Comparison of ENCODE assay signal across 8 cellular contexts in the genomic region with DNA sequence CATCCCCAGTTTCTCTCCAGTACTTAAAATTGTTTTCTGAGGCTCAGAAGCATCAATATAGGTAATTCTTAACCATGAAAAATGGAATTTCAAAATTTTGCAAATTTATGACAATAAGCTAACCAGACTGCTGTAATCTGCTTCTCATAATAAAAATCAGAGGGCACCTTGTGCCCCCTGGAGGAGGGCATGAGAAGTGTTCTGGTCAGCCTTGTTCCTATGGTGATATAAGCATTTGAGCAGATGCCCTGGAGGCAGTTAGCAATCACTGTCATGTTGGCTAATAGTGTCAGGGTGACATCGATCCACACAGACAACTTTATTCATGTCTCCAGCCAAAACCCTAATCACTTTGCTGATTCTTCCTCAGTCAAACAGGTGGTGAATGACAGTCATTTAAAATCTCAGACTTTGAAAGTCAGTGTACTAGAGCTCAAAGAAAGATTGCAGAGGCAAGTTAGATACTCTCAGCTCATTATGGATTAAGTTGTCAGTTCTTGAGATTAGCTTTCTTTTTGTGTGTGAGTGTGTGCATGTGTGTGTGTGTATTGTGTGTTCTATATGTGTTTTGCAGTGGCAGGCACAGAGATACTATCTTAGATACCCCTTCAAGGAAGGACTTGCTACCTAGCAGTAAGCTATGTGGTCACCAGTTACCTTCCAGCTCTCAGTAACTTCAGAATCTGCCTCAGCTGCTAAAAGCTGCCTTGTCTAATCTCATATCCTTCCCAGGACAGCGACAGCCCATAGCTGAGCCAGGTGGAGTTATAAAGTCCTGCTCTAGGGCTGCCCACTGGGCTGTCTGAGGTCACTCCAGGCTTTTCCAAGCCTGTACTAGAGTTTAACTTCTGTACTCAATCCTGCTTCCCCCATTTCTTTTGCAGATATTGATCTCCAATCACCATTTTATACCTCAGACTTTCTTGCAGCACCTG.
DNase-seq lines count a peak whose midpoint lies in the region; ATAC-seq and TF ChIP-seq lines count a peak whose summit lies in the region.

No MANE protein-coding gene starts in this region.

- peaks cover 3% of the 10 kb centered on the region for H3K9me3 ChIP-seq in osteoblast (ENCODE audit: low read depth, low read length)

- H3K4me2 ChIP-seq in osteoblast (ENCODE audit: insufficient read depth, low read length) = no peak overlapping the region

- DNase-seq in AG10803 (ENCODE audit: low read depth) = peak; percentile 39
- peak; percentile 13 for DNase-seq in H7
- DNase-seq in NCI-H82 (lab: John Stamatoyannopoulos, UW) = peak; percentile 80
- DNase-seq in fibroblast of the aortic adventitia (ENCODE audit: low read depth) = peak; percentile 54
- DNase-seq in osteoblast (ENCODE audit: insufficient read length, low spot score, missing footprints) = no peak
- DNase-seq in lower leg skin (ENCODE audit: low spot score in 2 of 2) = no peak

- H3K4me3 ChIP-seq in AG10803 (ENCODE audit: low read length) (no peak overlapping the region), H7 (ENCODE audit: insufficient read depth, low read depth, low read length) (no peak overlapping the region), fibroblast of the aortic adventitia (ENCODE audit: low read depth, low read length) (no peak overlapping the region), osteoblast (ENCODE audit: insufficient read depth, low read length) (no peak overlapping the region), lower leg skin (ENCODE audit: low read depth, poor library complexity, severe bottlenecking) (no peak overlapping the region)

- 40 to 51% methylated on average over 2 of the region's 2 CpGs for WGBS in lower leg skin, 2 donors

- no peak for TF ChIP-seq POLR2A in lower leg skin (IDR thresholded peaks at IDR 0.05)

- H3K36me3 ChIP-seq in H7 (replicated peaks; ENCODE audit: control insufficient read depth, insufficient read depth, low read length) = no peaks in the 10 kb centered on the region
- H3K36me3 ChIP-seq in osteoblast (ENCODE audit: insufficient read depth, low read length) = no peaks in the 10 kb centered on the region

- ATAC-seq in HG03520 (IDR thresholded peaks at IDR 0.05; ENCODE audit: unreplicated experiment) (no peak), GM21360 (IDR thresholded peaks at IDR 0.05; ENCODE audit: unreplicated experiment) (no peak)

- no peak overlapping the region for H3K27ac ChIP-seq in osteoblast (ENCODE audit: low read depth, low read length)

- H4K20me1 ChIP-seq in osteoblast (ENCODE audit: insufficient read depth, low read length) = no peaks in the 10 kb centered on the region

- TF ChIP-seq CTCF in AG10803 (conservative IDR thresholded peaks at IDR 0.05; ENCODE audit: low read length) (peak; percentile 75), fibroblast of the aortic adventitia (IDR thresholded peaks at IDR 0.05; ENCODE audit: insufficient read depth, low read length) (peak; percentile 73), osteoblast (IDR thresholded peaks at IDR 0.05; ENCODE audit: extremely low read depth, low read depth, low read length) (no peak), lower leg skin (IDR thresholded peaks at IDR 0.05) (no peak)

- H3K27me3 ChIP-seq in H7 (ENCODE audit: control insufficient read depth, insufficient read depth, low read length) (no peaks in the 10 kb centered on the region), osteoblast (ENCODE audit: insufficient read depth, low read length) (no peaks in the 10 kb centered on the region)

- intact Hi-C loops in lower leg skin (cut with DNase I; ENCODE audit: low total_unique reads) = loop anchor here (10.0 kb wide), 1 partner anchor 315 kb away; no protein-coding TSS in a partner anchor

- no peaks in the 10 kb centered on the region for H3K4me1 ChIP-seq in osteoblast (ENCODE audit: insufficient read depth, low read length)

- no peak overlapping the region for H2AFZ ChIP-seq in osteoblast (ENCODE audit: low read length)

- H3K79me2 ChIP-seq in osteoblast (ENCODE audit: insufficient read depth, low read length) = no peaks in the 10 kb centered on the region

Comparison
In these comparisons a context has a peak if more than half of its experiments do, and no peak if none do; other contexts are left out.
1. DNase-seq: peak in AG10803 (single experiment), H7 (single experiment), NCI-H82 (single experiment) and fibroblast of the aortic adventitia (single experiment); none in osteoblast (single experiment) and lower leg skin (0 of 2).
2. CTCF ChIP-seq: peak in AG10803 (single experiment) and fibroblast of the aortic adventitia (single experiment); none in osteoblast (single experiment) and lower leg skin (0 of 3).